In genomic region chr4:152166567-152166966, GRCh38 we compare ENCODE assay signal across 14 cellular contexts.
A peak's percentile ranks its signal among the peaks of the same experiment; 100 is the strongest.
DNase-seq lines count a peak whose midpoint lies in the region; ATAC-seq, FAIRE-seq and TF ChIP-seq lines count a peak whose summit lies in the region.
"Had no signal": no experiment of that assay in that cellular context is flagged by ENCODE, and none has a peak within 500 bp of the region (broad histone marks: within the 10 kb centered on the region; RNA-seq: fewer than 3 reads in every experiment).

No MANE protein-coding gene starts in this region.

- H3K4me2 ChIP-seq in IMR-90 (ENCODE audit: low read depth, low read length) = no peak overlapping the region

- H3K23ac ChIP-seq in IMR-90 (ENCODE audit: low read depth, low read length) = no peak overlapping the region

- TF ChIP-seq RAD21 in IMR-90 (IDR thresholded peaks at IDR 0.05; ENCODE audit: low read length) = no peak

- H3K79me1 ChIP-seq in IMR-90 (ENCODE audit: low read depth in 1 of 2, low read length in 2 of 2) = no peaks in the 10 kb centered on the region

- dilution Hi-C loops in IMR-90 (cut with HindIII; ENCODE audit: low sequenced_read_pairs, unreplicated experiment) = no loop called here

- no peak overlapping the region for H3K56ac ChIP-seq in IMR-90 (ENCODE audit: extremely low read depth, insufficient read depth, low read length)

- no peak overlapping the region for H3K27ac ChIP-seq in IMR-90 (ENCODE audit: insufficient read depth, low read length)
- H3K27ac ChIP-seq: colonic mucosa, Peyer's patch, testis had no signal

- H3K4me3 ChIP-seq in IMR-90 (ENCODE audit: insufficient read depth, low read depth, low read length) = no peak overlapping the region
- no peak overlapping the region for H3K4me3 ChIP-seq in bronchial epithelial cell (ENCODE audit: low read depth, low read length)
- H3K4me3 ChIP-seq: colonic mucosa, Peyer's patch, testis had no signal

- no peak for TF ChIP-seq CTCF in IMR-90 (conservative IDR thresholded peaks at IDR 0.05; ENCODE audit: low read depth, low read length)
- no peak for TF ChIP-seq CTCF in bronchial epithelial cell (IDR thresholded peaks at IDR 0.05; ENCODE audit: insufficient read depth, low read length, severe bottlenecking)

- no CpG with 5 or more reads among the region's 6 CpGs for WGBS in IMR-90 (ENCODE audit: extremely low coverage in 2 of 2, insufficient read length in 1 of 2), 2 experiments

- no peak overlapping the region for H3K14ac ChIP-seq in IMR-90 (replicated peaks; ENCODE audit: low read depth, low read length)

- no peaks in the 10 kb centered on the region for H4K20me1 ChIP-seq in IMR-90 (ENCODE audit: insufficient read depth, low read length)

- DNase-seq in ELR (ENCODE audit: low read depth) (peak; percentile 27), IMR-90 (no peak), bronchial epithelial cell (ENCODE audit: low read depth) (peak; percentile 13), lung microvascular endothelial cell (ENCODE audit: low read depth in 2 of 2) (peak; percentile 20 to 30), T-helper 1 cell (no peak), NCI-H524 (lab: John Stamatoyannopoulos, UW) (no peak), activated gamma-delta T cell treated with Interleukin-2 at 50 U/mL for 16 hours (no peak)
- DNase-seq: CD4-positive, alpha-beta memory T cell; colonic mucosa; left colon; NCI-H2171 treated with DMSO at 0.1 percent for 48 hours; Peyer's patch; small intestine; testis had no signal

- no peak for TF ChIP-seq POLR2A in IMR-90 (IDR thresholded peaks at IDR 0.05; ENCODE audit: low read depth, low read length)

- CTCF ChIA-PET in IMR-90 (lab: Yijun Ruan, JAX) = no interaction called here

- no peak overlapping the region for H2BK15ac ChIP-seq in IMR-90 (ENCODE audit: low read depth, low read length)

- H2AFZ ChIP-seq in IMR-90 (replicated peaks; ENCODE audit: low read length, poor library complexity) = no peak overlapping the region

- in situ Hi-C loops in IMR-90 (cut with MboI; ENCODE audit: low sequenced_read_pairs) = no loop called here

- no peak overlapping the region for H4K8ac ChIP-seq in IMR-90 (ENCODE audit: low read depth in 2 of 2, low read length in 2 of 2)

- no peak for ATAC-seq in IMR-90 (ENCODE audit: low read depth)
- ATAC-seq: left colon had no signal

- no peaks in the 10 kb centered on the region for H3K36me3 ChIP-seq in IMR-90 (ENCODE audit: control insufficient read depth, insufficient read depth, low read length)
- no peaks in the 10 kb centered on the region for H3K36me3 ChIP-seq in bronchial epithelial cell (ENCODE audit: control insufficient read depth, insufficient read depth, low read length)
- H3K36me3 ChIP-seq: colonic mucosa, Peyer's patch had no signal

- BruUV-seq in IMR-90 (replicated peaks; lab: Mats Ljungman, UMichigan) = no TSS peak

- H2BK120ac ChIP-seq in IMR-90 (ENCODE audit: low read depth, low read length) = no peak overlapping the region

- H3K4ac ChIP-seq in IMR-90 (ENCODE audit: low read depth, low read length) = no peak overlapping the region

- POLR2A ChIA-PET in IMR-90 (lab: Charles Lee; ENCODE audit: unreplicated experiment) = no interaction called here

- no peak overlapping the region for H2BK5ac ChIP-seq in IMR-90 (ENCODE audit: low read depth, low read length, poor library complexity, severe bottlenecking)

- H3K9me3 ChIP-seq in IMR-90 (ENCODE audit: control insufficient read depth, insufficient read depth, low read length) = no peaks in the 10 kb centered on the region
- H3K9me3 ChIP-seq: colonic mucosa, Peyer's patch, testis had no signal

- H3K9me1 ChIP-seq in IMR-90 (ENCODE audit: insufficient read depth, low read length) = no peaks in the 10 kb centered on the region

- H2AK9ac ChIP-seq in IMR-90 (replicated peaks; ENCODE audit: low read depth, low read length, poor library complexity) = no peak overlapping the region

- H3K27me3 ChIP-seq in IMR-90 (ENCODE audit: control insufficient read depth, insufficient read depth, low read length) (peaks cover 12% of the 10 kb centered on the region; the same call in 1 of the 2 replicates), bronchial epithelial cell (ENCODE audit: control insufficient read depth, insufficient read depth, low read length) (no peaks in the 10 kb centered on the region)
- H3K27me3 ChIP-seq: colonic mucosa, Peyer's patch, testis had no signal

- no peak overlapping the region for H4K91ac ChIP-seq in IMR-90 (ENCODE audit: insufficient read depth, low read depth, low read length)

- H3K18ac ChIP-seq in IMR-90 (ENCODE audit: low read depth, low read length) = no peak overlapping the region

- H3K9ac ChIP-seq in IMR-90 (ENCODE audit: low read depth, low read length) = no peak overlapping the region

- H4K5ac ChIP-seq in IMR-90 (ENCODE audit: low read depth, low read length) = no peak overlapping the region

- H2BK20ac ChIP-seq in IMR-90 (ENCODE audit: low read depth, low read length) = no peak overlapping the region

- FAIRE-seq in bronchial epithelial cell (lab: Jason Lieb, UNC) = no peak
- FAIRE-seq: small intestine had no signal

- intact Hi-C loops in IMR-90 (cut with micrococcal nuclease) = no loop called here

- H3K4me1 ChIP-seq in IMR-90 (ENCODE audit: control insufficient read depth, insufficient read depth, low read length) = no peaks in the 10 kb centered on the region
- H3K4me1 ChIP-seq: colonic mucosa, Peyer's patch, testis had no signal

- no peak overlapping the region for H2AK5ac ChIP-seq in IMR-90 (ENCODE audit: low read depth, low read length)

TF ChIP-seq in IMR-90, 13 proteins besides CTCF, POLR2A, EP300 and RAD21:
- peak; percentile 73 for TF ChIP-seq CEBPB (IDR thresholded peaks at IDR 0.05; ENCODE audit: low read depth, low read length)
- TF ChIP-seq MXI1 (IDR thresholded peaks at IDR 0.05; ENCODE audit: borderline replicate concordance, low read depth, low read length) = no peak
- peak; percentile 32; the same call in 1 of the 2 replicates for TF ChIP-seq USF2 (IDR thresholded peaks at IDR 0.05; ENCODE audit: low read depth, low read length)
- TF ChIP-seq BHLHE40 (IDR thresholded peaks at IDR 0.05; ENCODE audit: low read depth, low read length) = peak; percentile 78; the same call in 1 of the 2 replicates

Comparison
In these comparisons a context has a peak if more than half of its experiments do, and no peak if none do; other contexts are left out.
1. DNase-seq: peak in ELR (single experiment), bronchial epithelial cell (single experiment) and lung microvascular endothelial cell (2 of 2); none in IMR-90 (single experiment), T-helper 1 cell (0 of 5), NCI-H524 (0 of 2) and activated gamma-delta T cell treated with Interleukin-2 at 50 U/mL for 16 hours (single experiment).